ENCODE assay signal across 1 cellular context in genomic region chr2:249538-250042, GRCh38.
TF ChIP-seq lines count a peak whose summit lies in the region.

No MANE protein-coding gene starts in this region.

TF ChIP-seq in HepG2, 621 proteins besides CTCF, POLR2A, EP300 and RAD21 (continued from another document and continues in another):
- TF ChIP-seq ZZZ3 (CRISPR knock-in tag; IDR thresholded peaks at IDR 0.05; ENCODE audit: borderline replicate concordance) (peak; percentile 72; the same call in 1 of the 2 replicates), ZNF563 (CRISPR knock-in tag; IDR thresholded peaks at IDR 0.05) (peak; percentile 47; the same call in 1 of the 2 replicates), ZBTB7B (CRISPR knock-in tag; IDR thresholded peaks at IDR 0.05) (peak; percentile 66; the same call in 1 of the 2 replicates), TRIM22 (IDR thresholded peaks at IDR 0.05) (no peak), ZNF232 (CRISPR knock-in tag; IDR thresholded peaks at IDR 0.05; ENCODE audit: borderline replicate concordance) (peak; percentile 91), GMEB2 (CRISPR knock-in tag; IDR thresholded peaks at IDR 0.05; ENCODE audit: low read depth) (no peak; the same call in none of the 2 replicates), RNF2 (conservative IDR thresholded peaks at IDR 0.05; ENCODE audit: low read depth) (peak; percentile 52; the same call in 1 of the 2 replicates), CENPBD1 (CRISPR knock-in tag; IDR thresholded peaks at IDR 0.05; ENCODE audit: borderline replicate concordance, low read depth) (no peak), AKAP8 (CRISPR knock-in tag; IDR thresholded peaks at IDR 0.05) (no peak), GRHL1 (CRISPR knock-in tag; conservative IDR thresholded peaks at IDR 0.05) (no peak), ZBTB14 (CRISPR knock-in tag; IDR thresholded peaks at IDR 0.05) (no peak), THAP8 (CRISPR knock-in tag; IDR thresholded peaks at IDR 0.05; ENCODE audit: borderline replicate concordance) (no peak), ZNF790 (CRISPR knock-in tag; IDR thresholded peaks at IDR 0.05; ENCODE audit: borderline replicate concordance) (peak; percentile 54; the same call in 1 of the 2 replicates), ZNF383 (CRISPR knock-in tag; IDR thresholded peaks at IDR 0.05; ENCODE audit: borderline replicate concordance) (no peak), MTF2 (CRISPR knock-in tag; IDR thresholded peaks at IDR 0.05; ENCODE audit: borderline replicate concordance) (no peak), ARNTL (CRISPR knock-in tag; IDR thresholded peaks at IDR 0.05) (peak; percentile 92), TFDP2 (CRISPR knock-in tag; IDR thresholded peaks at IDR 0.05) (peak; percentile 52), SOX5 (CRISPR knock-in tag; IDR thresholded peaks at IDR 0.05; ENCODE audit: borderline replicate concordance) (peak; percentile 100), NR1H2 (CRISPR knock-in tag; IDR thresholded peaks at IDR 0.05; ENCODE audit: borderline replicate concordance, low read depth) (no peak), FOXK1 (CRISPR knock-in tag; IDR thresholded peaks at IDR 0.05; ENCODE audit: borderline replicate concordance, low read depth) (peak; percentile 92), DRAP1 (CRISPR knock-in tag; IDR thresholded peaks at IDR 0.05) (no peak), ZNF446 (CRISPR knock-in tag; IDR thresholded peaks at IDR 0.05) (0 out of 2 replicates have a peak, but pooled peaks have one; percentile 29), ZNF850 (CRISPR knock-in tag; conservative IDR thresholded peaks at IDR 0.05) (no peak), ESRRA (CRISPR knock-in tag; IDR thresholded peaks at IDR 0.05; ENCODE audit: low read depth) (peak; percentile 73; the same call in 1 of the 2 replicates), TP53 (CRISPR knock-in tag; conservative IDR thresholded peaks at IDR 0.05) (no peak), ZFP41 (CRISPR knock-in tag; IDR thresholded peaks at IDR 0.05; ENCODE audit: borderline replicate concordance) (no peak), TEF (CRISPR knock-in tag; IDR thresholded peaks at IDR 0.05) (peak; percentile 48; the same call in 1 of the 2 replicates), ELF1 (CRISPR knock-in tag; IDR thresholded peaks at IDR 0.05) (peak; percentile 47), SP2 (CRISPR knock-in tag; IDR thresholded peaks at IDR 0.05) (no peak), ZMYM3 (CRISPR knock-in tag; IDR thresholded peaks at IDR 0.05) (peak; percentile 83), CERS6 (CRISPR knock-in tag; IDR thresholded peaks at IDR 0.05) (no peak), CBX5 (CRISPR knock-in tag; IDR thresholded peaks at IDR 0.05; ENCODE audit: borderline replicate concordance) (peak; percentile 88; the same call in 1 of the 2 replicates), ZNF142 (CRISPR knock-in tag; IDR thresholded peaks at IDR 0.05) (0 out of 2 replicates have a peak, but pooled peaks have one; percentile 53), ZNF580 (CRISPR knock-in tag; IDR thresholded peaks at IDR 0.05; ENCODE audit: borderline replicate concordance, low read depth) (peak; percentile 89; the same call in 1 of the 2 replicates), RAD51 (IDR thresholded peaks at IDR 0.05; ENCODE audit: borderline replicate concordance) (no peak), KDM1A (CRISPR knock-in tag; IDR thresholded peaks at IDR 0.05) (0 out of 2 replicates have a peak, but pooled peaks have one; percentile 13)
